1 cellular context compared by ENCODE assay signal in genomic region chr3:123066599-123066895, GRCh38.
TF ChIP-seq lines count a peak whose summit lies in the region.

No MANE protein-coding gene starts in this region.

TF ChIP-seq in endothelial cell of umbilical vein, 7 proteins besides CTCF, POLR2A, EP300 and RAD21:
- TF ChIP-seq FOS (IDR thresholded peaks at IDR 0.05; ENCODE audit: borderline replicate concordance, insufficient read depth, low read length): no peak
- no peak for TF ChIP-seq MYC (IDR thresholded peaks at IDR 0.05; ENCODE audit: low read depth, low read length)
- no peak for TF ChIP-seq POLR2AphosphoS5 (IDR thresholded peaks at IDR 0.05; ENCODE audit: insufficient read depth, low read depth, low read length)
- no peak for TF ChIP-seq EZH2 (IDR thresholded peaks at IDR 0.05; ENCODE audit: borderline replicate concordance, low read depth, low read length, severe bottlenecking)
- TF ChIP-seq JUN (IDR thresholded peaks at IDR 0.05; ENCODE audit: borderline replicate concordance, insufficient read depth, insufficient read length, low read depth): no peak
- no peak for TF ChIP-seq GATA2 (IDR thresholded peaks at IDR 0.05; ENCODE audit: insufficient read depth, insufficient read length, low read depth, low read length)
- TF ChIP-seq MAX (IDR thresholded peaks at IDR 0.05; ENCODE audit: insufficient read depth, insufficient read length): no peak
